20 cellular contexts compared by ENCODE assay signal in the genomic region with DNA sequence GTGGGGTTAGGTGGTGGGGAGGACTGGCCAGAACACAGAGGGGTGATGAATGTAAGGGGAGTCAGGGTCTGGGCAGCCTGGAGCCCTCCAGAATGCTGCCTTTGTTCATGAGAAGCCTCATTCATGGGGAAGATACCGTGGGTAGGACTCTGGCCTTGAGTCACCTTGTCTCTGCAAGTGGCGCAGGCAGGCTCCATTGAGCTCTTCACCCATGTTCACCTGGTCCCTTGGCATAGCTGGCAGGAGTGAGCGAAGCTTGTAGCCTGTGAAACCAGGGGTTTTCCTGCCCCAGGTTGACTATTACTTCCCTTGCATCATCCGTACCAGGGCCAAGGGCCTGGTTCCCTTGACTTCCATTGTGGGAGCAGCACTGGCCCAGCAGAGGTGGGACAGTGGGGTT. TPM values are rescaled to one million over a fixed set of nuclear protein-coding genes. Genes with fewer than 3 reads are reported as not detected.
"Had no signal": no experiment of that assay in that cellular context is flagged by ENCODE, and none has a peak within 500 bp of the region (broad histone marks: within the 10 kb centered on the region; RNA-seq: fewer than 3 reads in every experiment).

No MANE protein-coding gene starts in this region.

- H3K36me3 Mint-ChIP-seq: activated naive CD8-positive, alpha-beta T cell treated with anti-CD3 and anti-CD28 coated beads for 36 hours had no signal

- FAIRE-seq: small intestine, urothelium cell line had no signal

- H3K36me3 ChIP-seq: esophagus squamous epithelium, heart right ventricle, right lobe of liver had no signal

- H3K27ac Mint-ChIP-seq: activated naive CD8-positive, alpha-beta T cell treated with anti-CD3 and anti-CD28 coated beads for 36 hours; dendritic cell treated with granulocyte-macrophage colony-stimulating factor and Interleukin-4, amounts not matched to agents 40 ng/mL and 50 ng/mL, for 4 days; nephron had no signal

- H3K27me3 Mint-ChIP-seq: activated naive CD8-positive, alpha-beta T cell treated with anti-CD3 and anti-CD28 coated beads for 36 hours had no signal

- H3K4me3 Mint-ChIP-seq: activated naive CD8-positive, alpha-beta T cell treated with anti-CD3 and anti-CD28 coated beads for 36 hours; dendritic cell treated with granulocyte-macrophage colony-stimulating factor and Interleukin-4, amounts not matched to agents 40 ng/mL and 50 ng/mL, for 4 days; nephron had no signal

- ATAC-seq: heart right ventricle, left cardiac atrium, psoas muscle had no signal

- H3K27me3 ChIP-seq: esophagus squamous epithelium, heart right ventricle, right lobe of liver had no signal

- DNase-seq: activated CD4-positive, alpha-beta T cell treated with anti-CD3 and anti-CD28 coated beads for 1 hour; activated naive CD4-positive, alpha-beta T cell; activated naive CD8-positive, alpha-beta T cell treated with anti-CD3 and anti-CD28 coated beads for 36 hours; amniotic stem cell; effector CD8-positive, alpha-beta T cell; esophagus squamous epithelium; heart right ventricle; left cardiac atrium; mammary epithelial cell; midbrain; psoas muscle; right lobe of liver; small intestine; stimulated activated CD4-positive, alpha-beta T cell treated with anti-CD3 and anti-CD28 coated beads, Interleukin-15, amount 100 ng/mL, for 24 hours; stimulated activated CD4-positive, alpha-beta T cell treated with anti-CD3 and anti-CD28 coated beads, Interleukin-2, amount 100 ng/mL, for 48 hours; T1000 had no signal

- H3K9me3 Mint-ChIP-seq: activated naive CD8-positive, alpha-beta T cell treated with anti-CD3 and anti-CD28 coated beads for 36 hours; dendritic cell treated with granulocyte-macrophage colony-stimulating factor and Interleukin-4, amounts not matched to agents 40 ng/mL and 50 ng/mL, for 4 days; nephron had no signal

- H3K4me3 ChIP-seq: esophagus squamous epithelium, heart right ventricle, psoas muscle, right lobe of liver had no signal

- H3K9me3 ChIP-seq: esophagus squamous epithelium, heart right ventricle, psoas muscle, right lobe of liver had no signal

- H3K27ac ChIP-seq: esophagus squamous epithelium, heart right ventricle, psoas muscle, right lobe of liver had no signal

RNA-seq across cellular contexts. Expression of a gene that starts 25.8 kb away (rescaled TPM):
- total RNA-seq: activated naive CD8-positive, alpha-beta T cell treated with anti-CD3 and anti-CD28 coated beads for 36 hours had no signal

RNA-seq across cellular contexts. Expression of a gene that starts 53.2 kb away (rescaled TPM):
- total RNA-seq: T-helper 1 cell treated with Interleukin-12 subunit alpha and Interleukin-12 subunit beta and Interleukin-4 antibody, amounts not matched to agents 30 ng/mL and 1 ng/mL, for 36 hours had no signal
